Comparison of ENCODE assay signal across 18 cellular contexts in the genomic region with DNA sequence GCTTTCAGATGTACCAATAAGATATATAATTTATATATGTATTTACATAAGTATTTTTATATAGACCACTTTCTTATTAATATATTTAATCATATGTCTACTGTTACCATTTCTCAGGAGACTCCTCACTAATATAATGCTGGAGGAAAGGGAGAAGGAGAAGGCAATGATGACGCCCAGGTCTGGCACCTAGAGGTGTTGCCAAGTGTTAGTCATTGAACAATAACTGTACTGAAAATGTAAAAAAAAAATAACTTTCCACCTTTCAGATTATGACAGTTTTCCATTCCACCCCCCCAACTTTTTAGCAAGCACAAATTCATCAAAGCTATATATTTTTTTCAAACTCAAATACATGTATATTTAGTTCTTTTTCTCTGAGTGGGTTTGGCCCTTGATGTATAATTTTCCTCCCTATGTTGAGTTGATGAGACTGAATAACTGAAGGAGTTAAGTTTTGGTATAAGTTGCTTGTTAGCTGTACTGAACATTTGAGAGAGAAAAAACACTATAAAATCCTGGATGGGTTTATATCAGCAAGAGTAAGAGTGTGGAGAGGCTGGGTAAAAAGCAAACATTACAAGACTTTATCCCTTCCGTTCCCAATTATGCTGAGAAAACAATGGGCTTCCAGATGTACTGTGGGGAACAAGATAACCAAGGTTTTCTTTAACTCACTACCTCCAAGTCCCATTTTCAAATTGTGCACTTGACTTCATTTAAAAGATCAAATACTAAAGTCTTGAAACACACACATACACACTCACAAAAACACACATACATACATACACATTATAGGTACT.
A peak's percentile ranks its signal among the peaks of the same experiment; 100 is the strongest.
DNase-seq lines count a peak whose midpoint lies in the region; ATAC-seq, FAIRE-seq and TF ChIP-seq lines count a peak whose summit lies in the region.
"Had no signal": no experiment of that assay in that cellular context is flagged by ENCODE, and none has a peak within 500 bp of the region (broad histone marks: within the 10 kb centered on the region; RNA-seq: fewer than 3 reads in every experiment).

No MANE protein-coding gene starts in this region.

- dilution Hi-C loops in endothelial cell of umbilical vein (cut with MboI; ENCODE audit: extremely low pct_ligation_motif_present, low sequenced_read_pairs): no loop called here

- H3K9me2 ChIP-seq in HCT116 (ENCODE audit: insufficient read depth): no peaks in the 10 kb centered on the region

- CTCF ChIA-PET in HCT116 (lab: Charles Lee): no interaction called here
- CTCF ChIA-PET in endothelial cell of umbilical vein (lab: Charles Lee): interaction anchor here (1.2 to 1.6 kb wide), 2 partner anchors 10 to 84 kb away, joined by 3 to 4 read pairs; no protein-coding TSS in a partner anchor
- CTCF ChIA-PET in Calu3 (lab: Charles Lee): no interaction called here

- intact Hi-C loops in HCT116 (cut with micrococcal nuclease): no loop called here
- intact Hi-C loops in endothelial cell of umbilical vein (cut with micrococcal nuclease): no loop called here
- intact Hi-C loops in Calu3 (cut with micrococcal nuclease; ENCODE audit: unreplicated experiment): no loop called here

- H3K79me2 ChIP-seq in HCT116 (ENCODE audit: insufficient read depth, low read length) (no peaks in the 10 kb centered on the region), endothelial cell of umbilical vein (ENCODE audit: control insufficient read depth, insufficient read depth, low read length) (no peaks in the 10 kb centered on the region)

- no peak for ATAC-seq in HCT116
- ATAC-seq in activated T-cell treated with anti-CD3 and anti-CD28 coated beads, Interleukin-2, amount 50 U/mL, for 72 hours (replicated peaks in 1 of 2): peak; percentile 32 to 57
- no peak for ATAC-seq in GM19455 (IDR thresholded peaks at IDR 0.05; ENCODE audit: unreplicated experiment)
- ATAC-seq: GM12878 had no signal

- 0 out of 4 replicates have a peak, but pooled peaks cover 0 to 3% of the 10 kb centered on the region in 2 experiments for H3K36me3 ChIP-seq in HCT116 (ENCODE audit: control insufficient read depth in 1 of 2, insufficient read depth in 2 of 2, low read length in 2 of 2)
- no peaks in the 10 kb centered on the region for H3K36me3 ChIP-seq in endothelial cell of umbilical vein (ENCODE audit: control insufficient read depth in 2 of 2, extremely low read depth in 1 of 2, insufficient read depth in 2 of 2, low read length in 2 of 2)
- H3K36me3 ChIP-seq: HAP-1 had no signal

- H2AFZ ChIP-seq in HCT116 (ENCODE audit: low read depth, low read length, poor library complexity, severe bottlenecking) (peak overlapping the region; percentile 19), endothelial cell of umbilical vein (ENCODE audit: low read depth, low read length) (no peak overlapping the region)

- no peaks in the 10 kb centered on the region for H3K9me1 ChIP-seq in endothelial cell of umbilical vein (replicated peaks; ENCODE audit: control insufficient read depth, extremely low read depth, insufficient read depth, low read length)

- peaks cover 2 to 4% of the 10 kb centered on the region in 2 donors for H3K9me3 Mint-ChIP-seq in activated T-cell treated with anti-CD3 and anti-CD28 coated beads, Interleukin-2, amount 50 U/mL, for 72 hours
- H3K9me3 Mint-ChIP-seq in Calu3 (ENCODE audit: low read depth, unreplicated experiment): peaks cover 6% of the 10 kb centered on the region

- H3K9me3 ChIP-seq in HCT116 (ENCODE audit: control insufficient read depth in 1 of 2, insufficient read depth in 1 of 2, low read depth in 1 of 2, low read length in 2 of 2) (no peaks in the 10 kb centered on the region), endothelial cell of umbilical vein (replicated peaks; ENCODE audit: control insufficient read depth, insufficient read depth, low read length) (no peaks in the 10 kb centered on the region)
- H3K9me3 ChIP-seq: Caco-2, HAP-1 had no signal

- H3K4me3 Mint-ChIP-seq in activated T-cell treated with anti-CD3 and anti-CD28 coated beads, Interleukin-2, amount 50 U/mL, for 72 hours: no peak overlapping the region
- no peak overlapping the region for H3K4me3 Mint-ChIP-seq in Calu3 (ENCODE audit: low read depth, unreplicated experiment)
- H3K4me3 Mint-ChIP-seq: CD14-positive monocyte had no signal

- H3K36me3 Mint-ChIP-seq in activated T-cell treated with anti-CD3 and anti-CD28 coated beads, Interleukin-2, amount 50 U/mL, for 72 hours (ENCODE audit: insufficient read depth in 2 of 2): peaks cover 2 to 10% of the 10 kb centered on the region in 2 donors
- no peaks in the 10 kb centered on the region for H3K36me3 Mint-ChIP-seq in Calu3 (ENCODE audit: insufficient read depth, unreplicated experiment)
- H3K36me3 Mint-ChIP-seq: CD14-positive monocyte had no signal

- no peaks in the 10 kb centered on the region for H4K20me1 ChIP-seq in HCT116 (ENCODE audit: insufficient read depth)
- no peaks in the 10 kb centered on the region for H4K20me1 ChIP-seq in endothelial cell of umbilical vein (replicated peaks; ENCODE audit: control insufficient read depth, extremely low read depth, insufficient read depth, low read length)

- H3K27me3 Mint-ChIP-seq in activated T-cell treated with anti-CD3 and anti-CD28 coated beads, Interleukin-2, amount 50 U/mL, for 72 hours (ENCODE audit: low read depth): no peaks in the 10 kb centered on the region
- no peaks in the 10 kb centered on the region for H3K27me3 Mint-ChIP-seq in Calu3 (ENCODE audit: unreplicated experiment)

- H3K27ac Mint-ChIP-seq in activated T-cell treated with anti-CD3 and anti-CD28 coated beads, Interleukin-2, amount 50 U/mL, for 72 hours: no peak overlapping the region
- H3K27ac Mint-ChIP-seq in Calu3 (ENCODE audit: unreplicated experiment): no peak overlapping the region

- peak; percentile 12 for DNase-seq in activated T-cell treated with anti-CD3 and anti-CD28 coated beads for 24 hours (ENCODE audit: low read depth)
- DNase-seq in activated T-cell treated with anti-CD3 and anti-CD28 coated beads for 4 hours: no peak
- DNase-seq in HCT116 (ENCODE audit: low read depth, low spot score): no peak
- no peak for DNase-seq in activated T-cell treated with anti-CD3 and anti-CD28 coated beads, Interleukin-2, amount 50 U/mL, for 72 hours
- peak; percentile 74 for DNase-seq in endothelial cell of umbilical vein (ENCODE audit: low read depth, low spot score)
- no peak for DNase-seq in Calu3
- no peak for DNase-seq in 8988T
- DNase-seq: Caco-2, MM.1S, NCI-H1105, NCI-H1694 treated with DMSO at 0.1 percent for 48 hours, NCI-H2171 treated with DMSO at 0.1 percent for 48 hours, NCI-H82 had no signal

- BruUV-seq in HCT116 (replicated peaks; lab: Mats Ljungman, UMichigan) (no TSS peak), endothelial cell of umbilical vein (replicated peaks; lab: Mats Ljungman, UMichigan) (no TSS peak), Calu3 (replicated peaks; lab: Mats Ljungman, UMichigan) (no TSS peak)

- no peak overlapping the region for H3K27ac ChIP-seq in HCT116 (ENCODE audit: low read depth, low read length)
- no peak overlapping the region for H3K27ac ChIP-seq in endothelial cell of umbilical vein (ENCODE audit: insufficient read depth, low read depth, low read length)

- H3K4me2 ChIP-seq in HCT116 (ENCODE audit: low read length): no peak overlapping the region
- H3K4me2 ChIP-seq in endothelial cell of umbilical vein (ENCODE audit: insufficient read depth, low read length): peak overlapping the region; percentile 12

- peak; percentile 82 for FAIRE-seq in endothelial cell of umbilical vein (lab: Jason Lieb, UNC)
- FAIRE-seq: GM12878, GM19239 had no signal

- RAD21 ChIA-PET in HCT116 (lab: Charles Lee; ENCODE audit: low non-redundant PET in 1 of 2, low total read pairs in 2 of 2, uncharacterized antibody in 2 of 2, unreplicated experiment in 2 of 2): no interaction called here

- POLR2A ChIA-PET in HCT116 (lab: Charles Lee) (no interaction called here), endothelial cell of umbilical vein (lab: Charles Lee) (no interaction called here)

- H3K9ac ChIP-seq in HCT116 (ENCODE audit: low read length) (no peak overlapping the region), endothelial cell of umbilical vein (replicated peaks; ENCODE audit: extremely low read depth, insufficient read depth, low read length) (no peak overlapping the region)

- no peak for TF ChIP-seq RAD21 in HCT116 (IDR thresholded peaks at IDR 0.05; ENCODE audit: low read depth)

- TF ChIP-seq POLR2A in HCT116 (IDR thresholded peaks at IDR 0.05; ENCODE audit: borderline replicate concordance, extremely low read depth, insufficient read depth, insufficient read length): no peak
- TF ChIP-seq POLR2A in endothelial cell of umbilical vein (IDR thresholded peaks at IDR 0.05; ENCODE audit: low read depth, low read length): no peak

- peaks cover 9 to 20% of the 10 kb centered on the region in 2 experiments for H3K4me1 ChIP-seq in HCT116 (ENCODE audit: control insufficient read depth in 1 of 2, insufficient read depth in 2 of 2, low read length in 2 of 2)
- H3K4me1 ChIP-seq in endothelial cell of umbilical vein (ENCODE audit: control insufficient read depth, extremely low read depth, insufficient read depth, low read length): no peaks in the 10 kb centered on the region
- H3K4me1 ChIP-seq: Caco-2, HAP-1 had no signal

- TF ChIP-seq CTCF in HCT116 (IDR thresholded peaks at IDR 0.05 in 2 of 3, conservative IDR thresholded peaks at IDR 0.05 in 1 of 3; ENCODE audit: borderline replicate concordance in 1 of 3, insufficient read depth in 1 of 3, low read depth in 2 of 3, low read length in 2 of 3) (no peak), endothelial cell of umbilical vein (IDR thresholded peaks at IDR 0.05; ENCODE audit: extremely low read depth in 1 of 2, insufficient read depth in 1 of 2, low read depth in 1 of 2, low read length in 2 of 2) (no peak), Calu3 (IDR thresholded peaks at IDR 0.05; ENCODE audit: unreplicated experiment) (no peak)

- peaks cover 28% of the 10 kb centered on the region for H3K4me1 Mint-ChIP-seq in activated T-cell treated with anti-CD3 and anti-CD28 coated beads, Interleukin-2, amount 50 U/mL, for 72 hours (ENCODE audit: low read depth)
- no peaks in the 10 kb centered on the region for H3K4me1 Mint-ChIP-seq in Calu3 (ENCODE audit: low read depth, unreplicated experiment)
- H3K4me1 Mint-ChIP-seq: CD14-positive monocyte had no signal

- no peaks in the 10 kb centered on the region for H3K27me3 ChIP-seq in HCT116 (ENCODE audit: insufficient read depth, low read length)
- no peaks in the 10 kb centered on the region for H3K27me3 ChIP-seq in endothelial cell of umbilical vein (ENCODE audit: control insufficient read depth in 2 of 2, insufficient read depth in 2 of 2, low read length in 2 of 2)

- H3K4me3 ChIP-seq in HCT116 (replicated peaks in 1 of 2; ENCODE audit: low read depth in 1 of 2, low read length in 2 of 2) (no peak overlapping the region), endothelial cell of umbilical vein (replicated peaks in 1 of 3; ENCODE audit: insufficient read depth in 1 of 3, low read depth in 1 of 3, low read length in 3 of 3) (no peak overlapping the region)
- H3K4me3 ChIP-seq: GM12878, HAP-1 had no signal

TF ChIP-seq in HCT116, 20 proteins besides CTCF, POLR2A, EP300 and RAD21 (continues in another document):
- no peak for TF ChIP-seq TCF7L2 (IDR thresholded peaks at IDR 0.05; ENCODE audit: borderline replicate concordance, extremely low read depth, insufficient read depth, insufficient read length)
- TF ChIP-seq ZFX (IDR thresholded peaks at IDR 0.05): no peak

TF ChIP-seq in endothelial cell of umbilical vein, 7 proteins besides CTCF, POLR2A, EP300 and RAD21 (continues in another document):
- TF ChIP-seq EZH2 (IDR thresholded peaks at IDR 0.05; ENCODE audit: borderline replicate concordance, low read depth, low read length, severe bottlenecking): no peak

Comparison
In these comparisons a context has a peak if more than half of its experiments do, and no peak if none do; other contexts are left out.
1. DNase-seq: peak in activated T-cell treated with anti-CD3 and anti-CD28 coated beads for 24 hours (single experiment) and endothelial cell of umbilical vein (single experiment); none in activated T-cell treated with anti-CD3 and anti-CD28 coated beads for 4 hours (single experiment), HCT116 (single experiment), activated T-cell treated with anti-CD3 and anti-CD28 coated beads, Interleukin-2, amount 50 U/mL, for 72 hours (0 of 2), Calu3 (single experiment) and 8988T (single experiment).
2. ATAC-seq: peak in activated T-cell treated with anti-CD3 and anti-CD28 coated beads, Interleukin-2, amount 50 U/mL, for 72 hours (2 of 2); none in HCT116 (single experiment) and GM19455 (single experiment).